ENCODE assay signal across 32 cellular contexts in the genomic region with DNA sequence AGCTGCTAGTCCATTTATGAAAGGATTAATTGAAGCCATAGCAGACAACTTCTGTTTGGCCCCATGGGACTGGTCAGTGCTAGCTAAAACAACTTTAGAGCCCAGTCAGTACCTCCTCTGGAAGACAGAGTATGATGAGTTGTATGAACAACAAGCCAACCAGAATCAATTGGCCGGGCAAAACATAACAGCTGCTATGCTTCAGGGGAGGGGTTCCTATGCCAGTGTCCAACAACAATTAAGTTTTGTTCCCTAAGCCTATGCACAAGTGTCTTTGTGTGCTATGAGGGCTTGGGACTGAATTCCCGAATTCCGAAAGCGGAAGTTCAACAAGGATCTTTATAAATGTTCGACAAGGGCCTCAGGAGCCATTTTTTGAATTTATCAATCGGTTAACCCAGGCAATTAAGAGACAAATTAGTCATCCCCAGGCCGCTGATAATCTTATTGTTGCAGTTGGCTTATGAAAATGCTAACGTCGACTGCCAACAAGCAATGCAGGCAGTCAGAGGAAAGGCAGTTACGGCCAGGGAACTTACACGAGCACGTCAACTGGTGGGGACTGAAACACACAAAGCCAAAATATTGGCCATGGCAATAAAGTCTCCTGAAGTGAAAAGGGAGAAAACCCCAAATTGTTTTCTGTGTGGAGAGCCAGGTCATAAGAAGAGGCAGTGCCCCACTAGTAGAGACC. TPM values are rescaled to one million over a fixed set of nuclear protein-coding genes. Genes with fewer than 3 reads are reported as not detected.
DNase-seq lines count a peak whose midpoint lies in the region; ATAC-seq and TF ChIP-seq lines count a peak whose summit lies in the region.
"Had no signal": no experiment of that assay in that cellular context is flagged by ENCODE, and none has a peak within 500 bp of the region (broad histone marks: within the 10 kb centered on the region; RNA-seq: fewer than 3 reads in every experiment).

No MANE protein-coding gene starts in this region.

- POLR2A ChIA-PET in WTC11 (lab: Charles Lee): no interaction called here

- H3K27ac Mint-ChIP-seq in WTC11 (no peak overlapping the region), type B pancreatic cell (no peak overlapping the region)
- H3K27ac Mint-ChIP-seq: activated CD8-positive, alpha-beta memory T cell treated with anti-CD3 and anti-CD28 coated beads, Interleukin-2, amount 10 ng/mL, durations not matched to agents 7 days and 5 days; activated naive CD8-positive, alpha-beta T cell treated with anti-CD3 and anti-CD28 coated beads, Interleukin-2, amount 10 ng/mL, durations not matched to agents 7 days and 5 days; CD8-positive, alpha-beta T cell; endodermal cell; stimulated activated memory B cell treated with anti-CD40 and anti-IgM and Interleukin-4, amounts not matched to agents 10 μg/mL and 1 μg/mL and 100 μg/mL, for 72 hours had no signal

- H3K4me1 Mint-ChIP-seq in WTC11: no peaks in the 10 kb centered on the region
- no peaks in the 10 kb centered on the region for H3K4me1 Mint-ChIP-seq in type B pancreatic cell (ENCODE audit: unreplicated experiment)
- H3K4me1 Mint-ChIP-seq: activated CD8-positive, alpha-beta memory T cell treated with anti-CD3 and anti-CD28 coated beads, Interleukin-2, amount 10 ng/mL, durations not matched to agents 7 days and 5 days; activated naive CD8-positive, alpha-beta T cell treated with anti-CD3 and anti-CD28 coated beads, Interleukin-2, amount 10 ng/mL, durations not matched to agents 7 days and 5 days; endodermal cell; stimulated activated memory B cell treated with anti-CD40 and anti-IgM and Interleukin-4, amounts not matched to agents 10 μg/mL and 1 μg/mL and 100 μg/mL, for 72 hours had no signal

- H3K36me3 Mint-ChIP-seq in WTC11 (peaks cover 65% of the 10 kb centered on the region), type B pancreatic cell (peaks cover 47% of the 10 kb centered on the region)

- H3K4me3 Mint-ChIP-seq in WTC11: no peak overlapping the region
- no peak overlapping the region for H3K4me3 Mint-ChIP-seq in type B pancreatic cell
- H3K4me3 Mint-ChIP-seq: activated CD8-positive, alpha-beta memory T cell treated with anti-CD3 and anti-CD28 coated beads, Interleukin-2, amount 10 ng/mL, durations not matched to agents 7 days and 5 days; activated naive CD8-positive, alpha-beta T cell treated with anti-CD3 and anti-CD28 coated beads, Interleukin-2, amount 10 ng/mL, durations not matched to agents 7 days and 5 days; activated T-cell treated with anti-CD3 and anti-CD28 coated beads, Interleukin-2, amount 50 U/mL, for 4 hours; CD8-positive, alpha-beta T cell; endodermal cell; stimulated activated memory B cell treated with anti-CD40 and anti-IgM and Interleukin-4, amounts not matched to agents 10 μg/mL and 1 μg/mL and 100 μg/mL, for 72 hours had no signal

- TF ChIP-seq CTCF in dorsolateral prefrontal cortex (IDR thresholded peaks at IDR 0.05 in 54 of 56, conservative IDR thresholded peaks at IDR 0.05 in 2 of 56; ENCODE audit: low read depth in 1 of 56, partially characterized antibody in 56 of 56) (peak in 16 of 56 donors; percentile 2 to 46 (median 20)), WTC11 (IDR thresholded peaks at IDR 0.05) (no peak), type B pancreatic cell (conservative IDR thresholded peaks at IDR 0.05) (no peak)

- H3K27me3 Mint-ChIP-seq in WTC11 (ENCODE audit: low read depth) (no peaks in the 10 kb centered on the region), type B pancreatic cell (no peaks in the 10 kb centered on the region)
- H3K27me3 Mint-ChIP-seq: activated CD8-positive, alpha-beta memory T cell treated with anti-CD3 and anti-CD28 coated beads, Interleukin-2, amount 10 ng/mL, durations not matched to agents 7 days and 5 days; activated naive CD8-positive, alpha-beta T cell treated with anti-CD3 and anti-CD28 coated beads, Interleukin-2, amount 10 ng/mL, durations not matched to agents 7 days and 5 days; stimulated activated memory B cell treated with anti-CD40 and anti-IgM and Interleukin-4, amounts not matched to agents 10 μg/mL and 1 μg/mL and 100 μg/mL, for 72 hours had no signal

- H3K27ac ChIP-seq in dorsolateral prefrontal cortex (peak overlapping the region in 58 of 59 donors; percentile 23 to 89 (median 68)), substantia nigra (ENCODE audit: low read depth, low read length, poor library complexity, severe bottlenecking) (peak overlapping the region; percentile 68)
- H3K27ac ChIP-seq: KMS-11, prostate gland had no signal

- H3K4me3 ChIP-seq in dorsolateral prefrontal cortex: peak overlapping the region in 46 of 59 donors; percentile 0 to 61 (median 36)
- H3K4me3 ChIP-seq: GM12878, prostate gland had no signal

- DNase-seq in LHCN-M2 (ENCODE audit: low read depth) (peak; percentile 36), dorsolateral prefrontal cortex (peak in 3 of 10 donors; percentile 24 to 74 (median 65)), middle frontal gyrus (ENCODE audit: extremely low spot score, low spot score) (peak; percentile 20), substantia nigra (lab: John Stamatoyannopoulos, UW) (peak in 36 of 49 donors; percentile 4 to 81 (median 36)), WTC11 (ENCODE audit: low spot score) (no peak), type B pancreatic cell (ENCODE audit: extremely low spot score, unreplicated experiment) (no peak), G401 (ENCODE audit: low spot score) (no peak)
- DNase-seq: ACHN; activated CD4-positive, CD25-positive, alpha-beta regulatory T cell; activated CD8-positive, alpha-beta memory T cell treated with anti-CD3 and anti-CD28 coated beads, Interleukin-2, amount 10 ng/mL, durations not matched to agents 7 days and 5 days; activated gamma-delta T cell; activated naive CD8-positive, alpha-beta T cell treated with anti-CD3 and anti-CD28 coated beads, Interleukin-2, amount 10 ng/mL, durations not matched to agents 7 days and 5 days; activated T-cell treated with anti-CD3 and anti-CD28 coated beads, Interleukin-2, amount 50 U/mL, for 4 hours; BE2C; CD8-positive, alpha-beta T cell; central memory CD4-positive, alpha-beta T cell; endodermal cell; foreskin melanocyte; left cardiac atrium; mammary epithelial cell; MM.1S; NCI-H1105 treated with DMSO at 0.1 percent for 48 hours; NCI-H2029; NCI-H524 treated with DMSO at 0.1 percent for 48 hours; NK-92 treated with Interleukin-12 subunit alpha and Interleukin-12 subunit beta, amount 100 ng/mL, for 24 hours; SK-N-SH had no signal

- in situ Hi-C loops in G401 (cut with HindIII; ENCODE audit: low sequenced_read_pairs): no loop called here

- CTCF ChIA-PET in WTC11 (lab: Charles Lee): no interaction called here

- no peaks in the 10 kb centered on the region for H3K27me3 ChIP-seq in dorsolateral prefrontal cortex
- H3K27me3 ChIP-seq: BE2C had no signal

- H3K9me3 Mint-ChIP-seq in WTC11 (peaks cover 19% of the 10 kb centered on the region), type B pancreatic cell (no peaks in the 10 kb centered on the region)
- H3K9me3 Mint-ChIP-seq: activated naive CD8-positive, alpha-beta T cell treated with anti-CD3 and anti-CD28 coated beads, Interleukin-2, amount 10 ng/mL, durations not matched to agents 7 days and 5 days; activated T-cell treated with anti-CD3 and anti-CD28 coated beads, Interleukin-2, amount 50 U/mL, for 4 hours; stimulated activated memory B cell treated with anti-CD40 and anti-IgM and Interleukin-4, amounts not matched to agents 10 μg/mL and 1 μg/mL and 100 μg/mL, for 72 hours had no signal

- ATAC-seq in WTC11: no peak
- ATAC-seq: activated CD8-positive, alpha-beta memory T cell treated with anti-CD3 and anti-CD28 coated beads, Interleukin-2, amount 10 ng/mL, durations not matched to agents 7 days and 5 days; activated T-cell treated with anti-CD3 and anti-CD28 coated beads, Interleukin-2, amount 50 U/mL, for 4 hours; CD8-positive, alpha-beta T cell; esophagus mucosa; GM12878; HCT116; stimulated activated memory B cell treated with anti-CD40 and anti-IgM and Interleukin-4, amounts not matched to agents 10 μg/mL and 1 μg/mL and 100 μg/mL, for 72 hours had no signal

- intact Hi-C loops in dorsolateral prefrontal cortex (cut with DNase I): loop anchor here (2.0 to 10.0 kb wide), 2 partner anchors 57 to 165 kb away; a partner anchor contains a TSS

TF ChIP-seq in WTC11, 78 proteins besides CTCF, POLR2A, EP300 and RAD21 (continues in another document):
- TF ChIP-seq, protein P1, sequence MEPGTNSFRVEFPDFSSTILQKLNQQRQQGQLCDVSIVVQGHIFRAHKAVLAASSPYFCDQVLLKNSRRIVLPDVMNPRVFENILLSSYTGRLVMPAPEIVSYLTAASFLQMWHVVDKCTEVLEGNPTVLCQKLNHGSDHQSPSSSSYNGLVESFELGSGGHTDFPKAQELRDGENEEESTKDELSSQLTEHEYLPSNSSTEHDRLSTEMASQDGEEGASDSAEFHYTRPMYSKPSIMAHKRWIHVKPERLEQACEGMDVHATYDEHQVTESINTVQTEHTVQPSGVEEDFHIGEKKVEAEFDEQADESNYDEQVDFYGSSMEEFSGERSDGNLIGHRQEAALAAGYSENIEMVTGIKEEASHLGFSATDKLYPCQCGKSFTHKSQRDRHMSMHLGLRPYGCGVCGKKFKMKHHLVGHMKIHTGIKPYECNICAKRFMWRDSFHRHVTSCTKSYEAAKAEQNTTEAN (CRISPR knock-in tag; IDR thresholded peaks at IDR 0.05): no peak
- TF ChIP-seq ZNF416 (CRISPR knock-in tag; IDR thresholded peaks at IDR 0.05): no peak

RNA-seq across cellular contexts. Expression of a gene that starts 57.9 kb away (rescaled TPM):
- total RNA-seq in LHCN-M2 (2014; rRNA removed): 87.7 and 101 TPM in 2 replicates
- polyA plus RNA-seq in LHCN-M2 (2012): 23.8 TPM
- total RNA-seq in dorsolateral prefrontal cortex: 100 to 1,000 TPM; 180 to 307 (median 230) TPM
- 109 to 131 TPM (median 128 TPM) in 3 replicates for total RNA-seq in WTC11 (2021)
- total RNA-seq in type B pancreatic cell (ENCODE audit: low replicate concordance): 118 and 149 TPM in 2 replicates
- total RNA-seq in G401 (2014; rRNA removed; shearing (Covaris generic)): 94.2 and 106 TPM in 2 replicates

Comparison
In these comparisons a context has a peak if more than half of its experiments do, and no peak if none do; other contexts are left out.
1. DNase-seq: peak in LHCN-M2 (single experiment), middle frontal gyrus (single experiment) and substantia nigra (36 of 49); none in WTC11 (single experiment), type B pancreatic cell (single experiment) and G401 (single experiment).